24 cellular contexts compared by ENCODE assay signal in genomic region chr11:113440816-113441215, GRCh38. TPM values are rescaled to one million over a fixed set of nuclear protein-coding genes. Genes with fewer than 3 reads are reported as not detected.
"Had no signal": no experiment of that assay in that cellular context is flagged by ENCODE, and none has a peak within 500 bp of the region (broad histone marks: within the 10 kb centered on the region; RNA-seq: fewer than 3 reads in every experiment).

No MANE protein-coding gene starts in this region.

- H3K9ac ChIP-seq: SK-N-SH had no signal

- FAIRE-seq: HepG2, RCC 7860 had no signal

- DNase-seq: IMR-90, Karpas-422, KG1, MG63, NCI-H1092, NCI-H1105 treated with DMSO at 0.1 percent for 48 hours, NCI-H1417 treated with DMSO at 0.1 percent for 48 hours, NCI-H146, NCI-H1694 treated with DMSO at 0.1 percent for 48 hours, NCI-H1930, NCI-H2081, NCI-H2107, NCI-H2227 treated with DMSO at 0.1 percent for 48 hours, NCI-H526 treated with DMSO at 0.1 percent for 48 hours, NCI-H774, SHP77, SK-N-SH, SW 1271 had no signal

- H3K9me2 ChIP-seq: SK-N-SH had no signal

- H3K27ac ChIP-seq: RWPE1 had no signal

- H3K36me3 ChIP-seq: MG63 had no signal

- H3K4me2 ChIP-seq: SK-N-SH had no signal

- H3K9me3 ChIP-seq: MG63, SK-N-SH had no signal

- H3K4me3 ChIP-seq: MG63 had no signal

RNA-seq across cellular contexts. Expression of gene DRD2, which starts 34.4 kb away (rescaled TPM):
- total RNA-seq: HepG2, IMR-90, NCI-H460, SK-MEL-5 had no signal
- polyA plus RNA-seq: HepG2, IMR-90 had no signal

RNA-seq across cellular contexts. Expression of gene ANKK1, which starts 53.2 kb away (rescaled TPM):
- total RNA-seq: HT1080, IMR-90, SK-MEL-5 had no signal
- polyA plus RNA-seq: IMR-90 had no signal
